ENCODE assay signal across 16 cellular contexts in genomic region chr16:86682219-86682904, GRCh38.
"Had no signal": no experiment of that assay in that cellular context is flagged by ENCODE, and none has a peak within 500 bp of the region (broad histone marks: within the 10 kb centered on the region; RNA-seq: fewer than 3 reads in every experiment).

No MANE protein-coding gene starts in this region.

- H3K27me3 ChIP-seq: foreskin keratinocyte had no signal

- H3K4me3 ChIP-seq: prostate gland had no signal

- H3K9me3 ChIP-seq: prostate gland had no signal

- DNase-seq: activated CD4-positive, alpha-beta memory T cell treated with anti-CD3 and anti-CD28 coated beads for 36 hours; activated CD4-positive, alpha-beta T cell treated with anti-CD3 and anti-CD28 coated beads for 36 hours; activated CD8-positive, alpha-beta memory T cell treated with anti-CD3 and anti-CD28 coated beads, Interleukin-2, amount 10 ng/mL, durations not matched to agents 7 days and 5 days; activated naive CD4-positive, alpha-beta T cell treated with anti-CD3 and anti-CD28 coated beads for 36 hours; activated T-cell treated with anti-CD3 and anti-CD28 coated beads, Interleukin-2, amount 50 U/mL, for 1 hour; central memory CD4-positive, alpha-beta T cell; cortex of kidney; effector CD8-positive, alpha-beta T cell; foreskin keratinocyte; glutamatergic neuron; kidney glomerular epithelial cell; occipital lobe; stimulated activated CD4-positive, alpha-beta T cell treated with anti-CD3 and anti-CD28 coated beads, Interleukin-2, amount 100 ng/mL, for 48 hours; stimulated activated naive CD4-positive, alpha-beta T cell; trophoblast cell had no signal

- H3K36me3 ChIP-seq: prostate gland had no signal

- ATAC-seq: activated CD4-positive, alpha-beta T cell treated with anti-CD3 and anti-CD28 coated beads for 36 hours; activated CD8-positive, alpha-beta memory T cell treated with anti-CD3 and anti-CD28 coated beads, Interleukin-2, amount 10 ng/mL, durations not matched to agents 7 days and 5 days; foreskin keratinocyte had no signal

- H3K27ac ChIP-seq: foreskin keratinocyte, prostate gland had no signal

- H3K4me1 ChIP-seq: foreskin keratinocyte, prostate gland had no signal
